In genomic region chr1:210087058-210087457, GRCh38 we compare ENCODE assay signal across 15 cellular contexts.
DNase-seq lines count a peak whose midpoint lies in the region; ATAC-seq and TF ChIP-seq lines count a peak whose summit lies in the region.
"Had no signal": no experiment of that assay in that cellular context is flagged by ENCODE, and none has a peak within 500 bp of the region (broad histone marks: within the 10 kb centered on the region; RNA-seq: fewer than 3 reads in every experiment).

No MANE protein-coding gene starts in this region.

- DNase-seq in Calu3 (no peak), myocyte (ENCODE audit: low read depth) (peak; percentile 31), aorta (peak in 1 of 2 donors; percentile 41), hepatic stellate cell (ENCODE audit: low spot score) (no peak), HUDEP-2 (lab: John Stamatoyannopoulos, UW; ENCODE audit: unreplicated experiment in 76 of 76) (no peak), NCI-H1092 (lab: John Stamatoyannopoulos, UW) (no peak)
- DNase-seq in stimulated activated naive CD8-positive, alpha-beta T cell treated with anti-CD3 and anti-CD28 coated beads, Interleukin-15, Interleukin-2, amounts not matched to agents 100 U/mL and 50 U/mL, for 24 hours, result no peak
- DNase-seq: CD8-positive, alpha-beta T cell; GM23248; HFFc6 had no signal

- H3K36me3 ChIP-seq in aorta (ENCODE audit: control insufficient read depth in 1 of 2, insufficient read depth in 2 of 2, low read length in 1 of 2), result no peaks in the 10 kb centered on the region
- H3K36me3 ChIP-seq: BLaER1 treated with 17β-estradiol and CSF1 and Interleukin-3, amounts not matched to agents 10 nM and 100 nM had no signal

- H3K9me3 Mint-ChIP-seq in Calu3 (ENCODE audit: low read depth, unreplicated experiment), result no peaks in the 10 kb centered on the region
- H3K9me3 Mint-ChIP-seq: HFFc6 had no signal

- no peaks in the 10 kb centered on the region for H3K36me3 Mint-ChIP-seq in Calu3 (ENCODE audit: insufficient read depth, unreplicated experiment)
- H3K36me3 Mint-ChIP-seq: CD8-positive, alpha-beta T cell; IgD-negative memory B cell had no signal

- ATAC-seq in stimulated activated naive CD8-positive, alpha-beta T cell treated with anti-CD3 and anti-CD28 coated beads, Interleukin-15, Interleukin-2, amounts not matched to agents 100 U/mL and 50 U/mL, for 24 hours, result peak; percentile 14
- ATAC-seq in aorta (ENCODE audit: low FRiP score), result peak; percentile 33
- ATAC-seq: CD8-positive, alpha-beta T cell; HCT116; HepG2 had no signal

- intact Hi-C loops in Calu3 (cut with micrococcal nuclease; ENCODE audit: unreplicated experiment) (no loop called here), aorta (cut with DNase I) (no loop called here)

- H3K4me1 ChIP-seq in aorta (ENCODE audit: control insufficient read depth in 1 of 2, insufficient read depth in 2 of 2, low read length in 2 of 2), result no peaks in the 10 kb centered on the region
- H3K4me1 ChIP-seq: BLaER1 treated with 17β-estradiol and CSF1 and Interleukin-3, amounts not matched to agents 10 nM and 100 nM had no signal

- H3K9me3 ChIP-seq in aorta (ENCODE audit: control insufficient read depth, low read length), result peaks cover 2% of the 10 kb centered on the region

- no peaks in the 10 kb centered on the region for H3K4me1 Mint-ChIP-seq in Calu3 (ENCODE audit: low read depth, unreplicated experiment)
- H3K4me1 Mint-ChIP-seq: B cell, IgD-negative memory B cell had no signal

- no peaks in the 10 kb centered on the region for H3K27me3 ChIP-seq in aorta (ENCODE audit: control insufficient read depth in 1 of 2, insufficient read depth in 2 of 2, low read length in 1 of 2)
- H3K27me3 ChIP-seq: BLaER1 treated with 17β-estradiol and CSF1 and Interleukin-3, amounts not matched to agents 10 nM and 100 nM had no signal

- no peak overlapping the region for H3K4me3 Mint-ChIP-seq in Calu3 (ENCODE audit: low read depth, unreplicated experiment)
- H3K4me3 Mint-ChIP-seq: B cell; CD8-positive, alpha-beta T cell; HFFc6 had no signal

- CTCF ChIA-PET in Calu3 (lab: Charles Lee), result no interaction called here

- no peaks in the 10 kb centered on the region for H3K27me3 Mint-ChIP-seq in Calu3 (ENCODE audit: unreplicated experiment)

- H3K27ac Mint-ChIP-seq in Calu3 (ENCODE audit: unreplicated experiment), result peak overlapping the region; percentile 7
- H3K27ac Mint-ChIP-seq: B cell; CD8-positive, alpha-beta T cell; HFFc6; IgD-negative memory B cell had no signal

- no peak overlapping the region for H3K4me3 ChIP-seq in aorta (ENCODE audit: low read length in 2 of 2)
- H3K4me3 ChIP-seq: BLaER1 treated with 17β-estradiol and CSF1 and Interleukin-3, amounts not matched to agents 10 nM and 100 nM; GM23248 had no signal

- WGBS in aorta, 2 donors, result 80 to 83% methylated on average over 6 of the region's 6 CpGs

- no TSS peak for BruUV-seq in Calu3 (replicated peaks; lab: Mats Ljungman, UMichigan)

- no peak for TF ChIP-seq CTCF in Calu3 (IDR thresholded peaks at IDR 0.05; ENCODE audit: unreplicated experiment)

- H3K27ac ChIP-seq in aorta (ENCODE audit: low read depth in 1 of 2, low read length in 2 of 2), result no peak overlapping the region
- H3K27ac ChIP-seq: BLaER1 treated with 17β-estradiol and CSF1 and Interleukin-3, amounts not matched to agents 10 nM and 100 nM; GM23248 had no signal
